Comparison of ENCODE assay signal across 8 cellular contexts in the genomic region with DNA sequence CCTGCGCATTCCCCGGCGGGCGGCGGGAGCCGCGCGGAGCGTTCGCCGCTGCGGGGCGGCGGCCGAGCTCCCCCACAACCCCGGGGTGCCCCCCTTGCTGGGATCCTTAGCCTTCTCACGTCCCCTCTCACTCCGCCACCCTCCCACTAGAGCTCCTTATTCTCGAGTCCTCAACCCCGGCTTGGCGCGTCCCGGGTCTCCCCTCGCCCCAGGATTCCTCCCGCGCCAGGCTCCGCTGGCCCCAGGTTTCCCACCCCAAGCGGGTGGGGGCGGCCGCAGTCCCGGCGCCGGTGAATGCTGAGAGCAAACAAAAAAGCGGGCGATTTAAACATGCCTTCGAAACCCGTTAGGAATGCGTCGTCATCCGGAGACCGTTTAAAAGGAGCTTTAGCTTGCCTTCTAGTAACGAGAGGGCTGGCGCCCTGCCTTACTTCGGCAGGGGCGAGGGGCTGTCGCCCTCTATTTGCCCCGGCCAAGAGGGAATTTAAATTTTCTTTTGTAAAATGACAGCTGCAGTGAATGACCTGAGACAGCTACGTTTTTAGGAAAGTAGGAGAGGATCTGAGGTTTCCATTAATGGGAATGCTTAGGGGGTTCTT. TPM values are rescaled to one million over a fixed set of nuclear protein-coding genes. Genes with fewer than 3 reads are reported as not detected.
A peak's percentile ranks its signal among the peaks of the same experiment; 100 is the strongest.
DNase-seq lines count a peak whose midpoint lies in the region; ATAC-seq and TF ChIP-seq lines count a peak whose summit lies in the region.

No MANE protein-coding gene starts in this region.

- TF ChIP-seq CTCF in CD4-positive, alpha-beta T cell (IDR thresholded peaks at IDR 0.05) = no peak
- TF ChIP-seq CTCF in right atrium auricular region (IDR thresholded peaks at IDR 0.05) (no peak), psoas muscle (IDR thresholded peaks at IDR 0.05) (no peak)

- CTCF ChIA-PET in CD4-positive, alpha-beta T cell (lab: Charles Lee) = interaction anchor here (0.9 to 1.0 kb wide), 2 partner anchors 50 to 526 kb away, joined by 3 read pairs; no protein-coding TSS in a partner anchor

- peak overlapping the region; percentile 71 for H3K4me3 Mint-ChIP-seq in CD4-positive, alpha-beta T cell

- intact Hi-C loops in CD4-positive, alpha-beta T cell (cut with DNase I, micrococcal nuclease) = loop anchor here (1.0 to 10.0 kb wide), 6 partner anchors 42 to 930 kb away; a partner anchor contains a TSS
- intact Hi-C loops in psoas muscle (cut with DNase I) = loop anchor here in 1 of 2 donors (5.0 to 10.0 kb wide), 3 partner anchors 40 to 528 kb away; a partner anchor contains a TSS

- 0% methylated on average over 47 to 48 of the region's 48 CpGs for WGBS in adipose tissue, 3 donors
- 0 to 1% (median 0%) methylated on average over 29 to 48 of the region's 48 CpGs for WGBS in psoas muscle, 3 donors

- H3K27ac Mint-ChIP-seq in CD4-positive, alpha-beta T cell = peak overlapping the region; percentile 93

- POLR2A ChIA-PET in CD4-positive, alpha-beta T cell (lab: Charles Lee) = interaction anchor here (1.0 to 2.4 kb wide), 14 partner anchors 8 to 847 kb away, joined by 3 to 19 read pairs (median 8); a partner anchor contains a TSS

- peak in 1 of 10 experiments; percentile 23 for DNase-seq in CD4-positive, alpha-beta T cell
- peak; percentile 15 for DNase-seq in NCI-H748 treated with DMSO at 0.1 percent for 48 hours (lab: John Stamatoyannopoulos, UW)
- peak; percentile 63 for DNase-seq in right atrium auricular region (ENCODE audit: low spot score)
- peak in 1 of 2 donors; percentile 51 for DNase-seq in psoas muscle
- DNase-seq in SHP77 treated with DMSO at 0.1 percent for 48 hours (lab: John Stamatoyannopoulos, UW) = no peak

- no peaks in the 10 kb centered on the region for H3K27me3 Mint-ChIP-seq in CD4-positive, alpha-beta T cell

- peaks cover 40% of the 10 kb centered on the region for H3K4me1 Mint-ChIP-seq in CD4-positive, alpha-beta T cell (ENCODE audit: low read depth)

- H3K9me3 Mint-ChIP-seq in CD4-positive, alpha-beta T cell = no peaks in the 10 kb centered on the region

- H3K9me3 ChIP-seq in CD4-positive, alpha-beta T cell (ENCODE audit: control insufficient read depth, low read length) = no peaks in the 10 kb centered on the region
- H3K9me3 ChIP-seq in right atrium auricular region (no peaks in the 10 kb centered on the region), psoas muscle (no peaks in the 10 kb centered on the region)

- H3K4me1 ChIP-seq in right atrium auricular region (peaks cover 0 to 14% of the 10 kb centered on the region in 2 donors), psoas muscle (peaks cover 17% of the 10 kb centered on the region)

- peak overlapping the region; percentile 67 for H3K27ac ChIP-seq in CD4-positive, alpha-beta T cell (ENCODE audit: low read depth, low read length)
- H3K27ac ChIP-seq in adipose tissue (ENCODE audit: low read depth, low read length) = peak overlapping the region; percentile 51
- peak overlapping the region; percentile 97 to 99 for H3K27ac ChIP-seq in right atrium auricular region
- H3K27ac ChIP-seq in psoas muscle = peak overlapping the region; percentile 97

- ATAC-seq in CD4-positive, alpha-beta T cell (ENCODE audit: poor library complexity) = peak; percentile 1
- ATAC-seq in GM18868 (IDR thresholded peaks at IDR 0.05; ENCODE audit: unreplicated experiment) (peak; percentile 10), HG03159 (IDR thresholded peaks at IDR 0.05; ENCODE audit: unreplicated experiment) (peak; percentile 12), psoas muscle (peak in 1 of 4 donors; percentile 3)

- H3K36me3 ChIP-seq in right atrium auricular region = no peaks in the 10 kb centered on the region
- no peaks in the 10 kb centered on the region for H3K36me3 ChIP-seq in psoas muscle (ENCODE audit: insufficient read depth in 1 of 2, low read depth in 1 of 2)

- H3K36me3 Mint-ChIP-seq in CD4-positive, alpha-beta T cell (ENCODE audit: low read depth) = peaks cover 26% of the 10 kb centered on the region

- H3K4me3 ChIP-seq in right atrium auricular region = peak overlapping the region; percentile 87 to 94
- peak overlapping the region; percentile 85 for H3K4me3 ChIP-seq in psoas muscle

- no peaks in the 10 kb centered on the region for H3K27me3 ChIP-seq in CD4-positive, alpha-beta T cell (ENCODE audit: control insufficient read depth, insufficient read depth, low read length)
- H3K27me3 ChIP-seq in right atrium auricular region = no peaks in the 10 kb centered on the region
- H3K27me3 ChIP-seq in psoas muscle (ENCODE audit: insufficient read depth in 3 of 3, low read length in 2 of 3) = no peaks in the 10 kb centered on the region

RNA-seq across cellular contexts. Expression of a gene that starts 3.0 kb away (rescaled TPM):
- total RNA-seq in CD4-positive, alpha-beta T cell = 10 to 100 TPM; 57.1 to 58.4 TPM
- polyA plus RNA-seq in adipose tissue = 10 to 100 TPM; 12.6 to 32.2 (median 20.8) TPM
- total RNA-seq in right atrium auricular region = 10 to 100 TPM; 15.4 to 34.5 TPM
- total RNA-seq in psoas muscle = 10 to 100 TPM; 16.8 to 21.4 (median 19.0) TPM
- 10 to 100 TPM in 1 of 3 donors, 1 to 10 TPM in 2; 5.8 to 16.4 (median 6.5) TPM for polyA plus RNA-seq in psoas muscle
